In genomic region chr12:46843811-46844210, GRCh38 we compare ENCODE assay signal across 21 cellular contexts. TPM values are rescaled to one million over a fixed set of nuclear protein-coding genes. Genes with fewer than 3 reads are reported as not detected.
"Had no signal": no experiment of that assay in that cellular context is flagged by ENCODE, and none has a peak within 500 bp of the region (broad histone marks: within the 10 kb centered on the region; RNA-seq: fewer than 3 reads in every experiment).

No MANE protein-coding gene starts in this region.

- H3K4me1 Mint-ChIP-seq: activated naive CD4-positive, alpha-beta T cell treated with anti-CD3 and anti-CD28 coated beads, Interleukin-2, amount 50 U/mL, for 24 hours; naive thymus-derived CD4-positive, alpha-beta T cell; stimulated activated memory B cell treated with anti-CD40 and anti-IgM and Interleukin-4, amounts not matched to agents 10 μg/mL and 1 μg/mL and 100 μg/mL, for 72 hours; T-helper 17 cell had no signal

- H3K4me3 ChIP-seq: esophagus squamous epithelium, hepatocyte, left ventricle myocardium inferior, mucosa of descending colon, thyroid gland had no signal

- H3K36me3 Mint-ChIP-seq: activated naive CD4-positive, alpha-beta T cell treated with anti-CD3 and anti-CD28 coated beads, Interleukin-2, amount 50 U/mL, for 24 hours; stimulated activated memory B cell treated with anti-CD40 and anti-IgM and Interleukin-4, amounts not matched to agents 10 μg/mL and 1 μg/mL and 100 μg/mL, for 72 hours had no signal

- H3K9me3 Mint-ChIP-seq: activated naive CD4-positive, alpha-beta T cell treated with anti-CD3 and anti-CD28 coated beads, Interleukin-2, amount 50 U/mL, for 24 hours; activated T-cell treated with anti-CD3 and anti-CD28 coated beads, Interleukin-2, amount 50 U/mL, for 4 hours had no signal

- H3K4me3 Mint-ChIP-seq: activated CD8-positive, alpha-beta T cell treated with anti-CD3 and anti-CD28 coated beads for 36 hours; activated naive CD4-positive, alpha-beta T cell treated with anti-CD3 and anti-CD28 coated beads, Interleukin-2, amount 50 U/mL, for 24 hours; activated T-cell treated with anti-CD3 and anti-CD28 coated beads, Interleukin-2, amount 50 U/mL, for 4 hours; naive thymus-derived CD4-positive, alpha-beta T cell; stimulated activated memory B cell treated with anti-CD40 and anti-IgM and Interleukin-4, amounts not matched to agents 10 μg/mL and 1 μg/mL and 100 μg/mL, for 72 hours; T-helper 17 cell; WTC11 had no signal

- H3K27ac Mint-ChIP-seq: activated CD8-positive, alpha-beta T cell treated with anti-CD3 and anti-CD28 coated beads for 36 hours; activated naive CD4-positive, alpha-beta T cell treated with anti-CD3 and anti-CD28 coated beads, Interleukin-2, amount 50 U/mL, for 24 hours; naive thymus-derived CD4-positive, alpha-beta T cell; stimulated activated memory B cell treated with anti-CD40 and anti-IgM and Interleukin-4, amounts not matched to agents 10 μg/mL and 1 μg/mL and 100 μg/mL, for 72 hours; T-helper 17 cell; WTC11 had no signal

- ATAC-seq: activated CD8-positive, alpha-beta T cell treated with anti-CD3 and anti-CD28 coated beads for 36 hours; activated T-cell treated with anti-CD3 and anti-CD28 coated beads, Interleukin-2, amount 50 U/mL, for 4 hours; mucosa of descending colon; naive thymus-derived CD4-positive, alpha-beta T cell; stimulated activated memory B cell treated with anti-CD40 and anti-IgM and Interleukin-4, amounts not matched to agents 10 μg/mL and 1 μg/mL and 100 μg/mL, for 72 hours; T-helper 17 cell; WTC11 had no signal

- DNase-seq: activated CD4-positive, alpha-beta T cell treated with anti-CD3 and anti-CD28 coated beads for 48 hours; activated CD8-positive, alpha-beta T cell treated with anti-CD3 and anti-CD28 coated beads for 36 hours; activated effector memory CD4-positive, alpha-beta T cell treated with Interleukin-2 at 50 U/mL for 16 hours; activated T-cell treated with anti-CD3 and anti-CD28 coated beads, Interleukin-2, amount 50 U/mL, for 4 hours; amniotic stem cell; caudate nucleus; cortex of kidney; effector CD4-positive, alpha-beta T cell; esophagus squamous epithelium; kidney; left ventricle myocardium inferior; mucosa of descending colon; naive thymus-derived CD4-positive, alpha-beta T cell; stimulated activated CD4-positive, alpha-beta T cell treated with anti-CD3 and anti-CD28 coated beads, Interleukin-2, amount 100 ng/mL, for 48 hours; T-helper 17 cell; thyroid gland had no signal

RNA-seq across cellular contexts. Expression of gene SLC38A4, which starts 18.0 kb away (rescaled TPM):
- total RNA-seq: activated CD8-positive, alpha-beta T cell treated with anti-CD3 and anti-CD28 coated beads for 36 hours; naive thymus-derived CD4-positive, alpha-beta T cell; renal cortical epithelial cell; T-helper 17 cell had no signal
